Comparison of ENCODE assay signal across 2 cellular contexts in the genomic region with DNA sequence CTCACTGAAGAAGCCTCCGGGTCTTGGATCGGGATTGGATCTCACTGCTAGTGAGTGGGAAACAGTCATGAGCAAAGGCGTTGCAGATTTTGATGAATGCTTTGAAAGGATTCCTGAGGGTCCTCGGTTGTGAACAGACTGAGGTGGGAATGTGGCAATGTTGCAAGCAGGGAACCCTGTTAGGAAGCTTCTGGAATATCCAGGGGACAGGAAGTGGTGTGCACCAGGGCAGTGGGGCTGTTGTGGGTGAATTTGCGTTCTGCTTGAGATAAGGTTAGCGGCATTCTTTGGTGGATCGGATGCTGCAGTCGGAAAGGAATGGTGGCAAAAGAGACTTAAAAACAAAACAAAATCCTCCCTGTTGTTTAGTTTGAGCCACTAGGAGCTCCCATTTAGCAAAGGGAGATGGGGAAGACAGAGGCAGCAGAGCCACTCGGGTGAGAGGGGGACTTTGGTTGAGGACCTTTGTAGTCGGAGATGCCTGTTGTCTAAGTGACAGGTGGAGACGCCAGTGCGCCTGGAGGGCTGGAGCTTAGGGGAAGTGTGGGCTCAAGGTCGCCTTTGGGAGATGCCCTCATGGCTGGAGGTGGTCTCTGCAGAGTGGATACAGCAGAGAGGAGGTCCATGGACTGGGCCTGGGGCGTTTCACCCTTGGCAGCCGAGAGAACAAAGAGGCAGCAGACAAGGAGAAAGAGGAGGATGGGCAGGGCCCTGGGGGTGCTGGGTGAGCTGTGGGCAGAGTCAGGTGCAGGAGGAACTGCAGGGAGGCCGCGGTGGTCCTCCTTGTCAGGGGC.
TF ChIP-seq lines count a peak whose summit lies in the region.

No MANE protein-coding gene starts in this region.

TF ChIP-seq in GM23338, 12 proteins besides CTCF, POLR2A, EP300 and RAD21 (continues in another document):
- no peak for TF ChIP-seq EZH2 (IDR thresholded peaks at IDR 0.05; ENCODE audit: low read depth, unreplicated experiment)
- TF ChIP-seq ETS1 (IDR thresholded peaks at IDR 0.05): no peak
- no peak for TF ChIP-seq CREB1 (CRISPR knock-in tag; IDR thresholded peaks at IDR 0.05; ENCODE audit: low read depth)
- TF ChIP-seq ZNF462 (CRISPR knock-in tag; IDR thresholded peaks at IDR 0.05): no peak
- no peak for TF ChIP-seq NANOG (IDR thresholded peaks at IDR 0.05; ENCODE audit: borderline replicate concordance)
- no peak for TF ChIP-seq ZNF114 (CRISPR knock-in tag; IDR thresholded peaks at IDR 0.05)
- TF ChIP-seq POLR2AphosphoS5 (IDR thresholded peaks at IDR 0.05; ENCODE audit: low read depth): no peak
- TF ChIP-seq ZNF331 (CRISPR knock-in tag; IDR thresholded peaks at IDR 0.05; ENCODE audit: low read depth): no peak
- TF ChIP-seq JUNB (IDR thresholded peaks at IDR 0.05; ENCODE audit: unreplicated experiment): no peak

TF ChIP-seq in endothelial cell of umbilical vein, 7 proteins besides CTCF, POLR2A, EP300 and RAD21:
- TF ChIP-seq POLR2AphosphoS5 (IDR thresholded peaks at IDR 0.05; ENCODE audit: insufficient read depth, low read depth, low read length) (no peak), MYC (IDR thresholded peaks at IDR 0.05; ENCODE audit: low read depth, low read length) (no peak)
